8 cellular contexts compared by ENCODE assay signal in genomic region chr11:64801591-64802369, GRCh38. TPM values are rescaled to one million over a fixed set of nuclear protein-coding genes. Genes with fewer than 3 reads are reported as not detected.
DNase-seq lines count a peak whose midpoint lies in the region; ATAC-seq, FAIRE-seq and TF ChIP-seq lines count a peak whose summit lies in the region.

No MANE protein-coding gene starts in this region.

- POLR2A ChIA-PET in A549 (lab: Yijun Ruan, JAX), result interaction anchor here (2.7 kb wide), 1 partner anchor 23 kb away, joined by 11 read pairs; the partner anchor contains the start of gene SF1

- H3K9me3 ChIP-seq in A549, result no peaks in the 10 kb centered on the region
- no peaks in the 10 kb centered on the region for H3K9me3 ChIP-seq in HUES6 (ENCODE audit: control insufficient read depth, insufficient read depth, low read depth, low read length)
- H3K9me3 ChIP-seq in body of pancreas, result no peaks in the 10 kb centered on the region
- no peaks in the 10 kb centered on the region for H3K9me3 ChIP-seq in mucosa of stomach (ENCODE audit: control insufficient read depth, low read length)

- intact Hi-C loops in body of pancreas (cut with DNase I), result no loop called here

- H3K4me2 ChIP-seq in A549, result peak overlapping the region; percentile 73

- 87% methylated on average over 9 of the region's 13 CpGs for WGBS in A549 (ENCODE audit: missing lambda C conversion rate)
- WGBS in body of pancreas, 2 donors, result 59 to 60% methylated on average over 6 to 13 of the region's 13 CpGs

- TF ChIP-seq POLR2A in A549 (IDR thresholded peaks at IDR 0.05; ENCODE audit: low read length) (no peak), body of pancreas (IDR thresholded peaks at IDR 0.05) (no peak)

- no peak for TF ChIP-seq RAD21 in A549 (conservative IDR thresholded peaks at IDR 0.05 in 1 of 2, IDR thresholded peaks at IDR 0.05 in 1 of 2)

- H3K27me3 ChIP-seq in HUES6 (ENCODE audit: control insufficient read depth, insufficient read depth, low read length) (no peaks in the 10 kb centered on the region), body of pancreas (no peaks in the 10 kb centered on the region), mucosa of stomach (ENCODE audit: control insufficient read depth, insufficient read depth, low read length) (no peaks in the 10 kb centered on the region)

- H3K9ac ChIP-seq in HUES6 (ENCODE audit: low read length) (peak overlapping the region; percentile 2), mucosa of stomach (ENCODE audit: low read length) (peak overlapping the region; percentile 28)

- CTCF ChIA-PET in A549 (lab: Yijun Ruan, JAX), result interaction anchor here (1.0 to 7.8 kb wide), 6 partner anchors 8 to 239 kb away, joined by 3 to 79 read pairs (median 3); partner anchors contain the start of genes CDC42BPG and SAC3D1

- no peak for TF ChIP-seq EP300 in A549 (IDR thresholded peaks at IDR 0.05)

- H3K27ac ChIP-seq in A549 (peak overlapping the region in 1 of 2 experiments; percentile 89; a peak in 3 of 6 replicates), HUES6 (ENCODE audit: low read depth, low read length) (no peak overlapping the region), body of pancreas (peak overlapping the region in 3 of 4 donors; percentile 59 to 70 (median 65))

- peaks cover 23% of the 10 kb centered on the region for H3K4me1 ChIP-seq in A549
- peaks cover 6% of the 10 kb centered on the region; the same call in 1 of the 2 replicates for H3K4me1 ChIP-seq in HUES6 (ENCODE audit: control insufficient read depth, insufficient read depth, low read length)
- peaks cover 17% of the 10 kb centered on the region for H3K4me1 ChIP-seq in body of pancreas
- H3K4me1 ChIP-seq in mucosa of stomach (ENCODE audit: control insufficient read depth, insufficient read depth, low read length), result peaks cover 24% of the 10 kb centered on the region

- TF ChIP-seq CTCF in A549 (IDR thresholded peaks at IDR 0.05) (no peak), body of pancreas (IDR thresholded peaks at IDR 0.05) (no peak)

- FAIRE-seq in A549 (lab: Jason Lieb, UNC), result no peak

- H3K4me3 ChIP-seq in A549 (no peak overlapping the region; the same call in 1 of the 3 replicates), HUES6 (ENCODE audit: low read depth, low read length) (no peak overlapping the region), body of pancreas (no peak overlapping the region), mucosa of stomach (ENCODE audit: low read length) (peak overlapping the region; percentile 19)

- no peak for DNase-seq in A549 (ENCODE audit: low read depth in 1 of 2, low spot score in 1 of 2)
- no peak for DNase-seq in body of pancreas
- no peak for DNase-seq in mucosa of gallbladder (ENCODE audit: low spot score)
- DNase-seq in HCEC 1CT, result no peak
- DNase-seq in activated CD4-positive, alpha-beta T cell treated with anti-CD3 and anti-CD28 coated beads for 1 hour, result no peak

- ATAC-seq in A549 (no peak), body of pancreas (no peak), GM21367 (IDR thresholded peaks at IDR 0.05; ENCODE audit: unreplicated experiment) (no peak)

- peaks cover 46% of the 10 kb centered on the region for H3K36me3 ChIP-seq in HUES6 (ENCODE audit: control insufficient read depth, insufficient read depth, low read length)
- no peaks in the 10 kb centered on the region for H3K36me3 ChIP-seq in body of pancreas (replicated peaks in 1 of 2; ENCODE audit: insufficient read depth in 1 of 2, low read depth in 2 of 2)
- peaks cover 13% of the 10 kb centered on the region for H3K36me3 ChIP-seq in mucosa of stomach (ENCODE audit: control insufficient read depth, insufficient read depth, low read length)

TF ChIP-seq in A549, 52 proteins besides CTCF, POLR2A, EP300 and RAD21:
- no peak for TF ChIP-seq GATA3 (IDR thresholded peaks at IDR 0.05; ENCODE audit: borderline replicate concordance)
- TF ChIP-seq CHD4 (IDR thresholded peaks at IDR 0.05; ENCODE audit: borderline replicate concordance), result no peak

RNA-seq across cellular contexts. Expression of gene MAP4K2, which starts 1.2 kb away (rescaled TPM):
- polyA plus RNA-seq in A549 (2011; rRNA removed) (9.4 and 10.2 TPM in 2 replicates), A549 (2017; fragmentation: RNase III; extraction: RNeasy Plus Mini Kit Qiagen cat#74134 plus additional on column Dnase treatment) (8.4 to 10.6 TPM (median 9.9 TPM) in 3 replicates)
- polyA plus RNA-seq in A549 (2012; cell fraction: cytosol; rRNA removed), result 13.1 and 13.5 TPM in 2 replicates
- polyA plus RNA-seq in A549 (2012; cell fraction: nucleus; rRNA removed), result 25.7 and 33.8 TPM in 2 replicates
- 11.3 and 17.7 TPM in 2 replicates for polyA minus RNA-seq in A549 (2011; rRNA and poly(A)+ RNA removed)
- total RNA-seq in body of pancreas (10 to 100 TPM; 10.4 to 18.1 TPM), mucosa of gallbladder (23.1 TPM)

RNA-seq across cellular contexts. Expression of gene MEN1, which starts 8.6 kb away (rescaled TPM):
- polyA plus RNA-seq in A549 (2011; rRNA removed) (17.0 and 18.5 TPM in 2 replicates), A549 (2017; fragmentation: RNase III; extraction: RNeasy Plus Mini Kit Qiagen cat#74134 plus additional on column Dnase treatment) (30.2 to 35.5 TPM (median 34.7 TPM) in 3 replicates)
- polyA plus RNA-seq in A549 (2012; cell fraction: cytosol; rRNA removed), result 50.1 and 64.4 TPM in 2 replicates
- polyA plus RNA-seq in A549 (2012; cell fraction: nucleus; rRNA removed), result 94.3 and 126 TPM in 2 replicates
- polyA minus RNA-seq in A549 (2011; rRNA and poly(A)+ RNA removed), result 13.9 and 14.7 TPM in 2 replicates
- total RNA-seq in body of pancreas (10 to 100 TPM; 18.8 to 18.9 TPM), mucosa of gallbladder (34.8 TPM)

RNA-seq across cellular contexts. Expression of gene SF1, which starts 23.4 kb away (rescaled TPM):
- polyA plus RNA-seq in A549 (2011; rRNA removed) (88.8 and 104 TPM in 2 replicates), A549 (2017; fragmentation: RNase III; extraction: RNeasy Plus Mini Kit Qiagen cat#74134 plus additional on column Dnase treatment) (268 to 341 TPM (median 310 TPM) in 3 replicates)
- polyA plus RNA-seq in A549 (2012; cell fraction: cytosol; rRNA removed), result 88.5 and 106 TPM in 2 replicates
- polyA plus RNA-seq in A549 (2012; cell fraction: nucleus; rRNA removed), result 240 and 241 TPM in 2 replicates
- polyA minus RNA-seq in A549 (2011; rRNA and poly(A)+ RNA removed), result 87.7 and 103 TPM in 2 replicates
- total RNA-seq in body of pancreas (100 to 1,000 TPM; 150 to 470 TPM), mucosa of gallbladder (263 TPM)

RNA-seq across cellular contexts. Expression of gene PYGM, which starts 42.0 kb away (rescaled TPM):
- polyA plus RNA-seq in A549 (2011; rRNA removed), result 0.22 and 0.40 TPM in 2 replicates
- polyA plus RNA-seq in A549 (2012; cell fraction: cytosol; rRNA removed), result 0.26 and 0.32 TPM in 2 replicates
- polyA plus RNA-seq in A549 (2012; cell fraction: nucleus; rRNA removed), result 1.3 TPM in 2 replicates
- polyA plus RNA-seq in A549 (2017; fragmentation: RNase III; extraction: RNeasy Plus Mini Kit Qiagen cat#74134 plus additional on column Dnase treatment), result 0.23 to 0.51 TPM (median 0.39 TPM) in 3 replicates
- 0.41 and 0.58 TPM in 2 replicates for polyA minus RNA-seq in A549 (2011; rRNA and poly(A)+ RNA removed)
- total RNA-seq in body of pancreas, result 1 to 10 TPM in 1 of 2 donors, under 1 TPM in 1; 0.78 to 4.3 TPM
- total RNA-seq in mucosa of gallbladder, result 14.3 TPM

RNA-seq across cellular contexts. Expression of gene CDC42BPG, which starts 42.7 kb away (rescaled TPM):
- polyA plus RNA-seq in A549 (2011; rRNA removed), result 0.35 and 0.50 TPM in 2 replicates
- polyA plus RNA-seq in A549 (2012; cell fraction: cytosol; rRNA removed), result 0.26 and 0.49 TPM in 2 replicates
- 1.3 and 1.8 TPM in 2 replicates for polyA plus RNA-seq in A549 (2012; cell fraction: nucleus; rRNA removed)
- polyA plus RNA-seq in A549 (2017; fragmentation: RNase III; extraction: RNeasy Plus Mini Kit Qiagen cat#74134 plus additional on column Dnase treatment), result 1.0 to 1.1 TPM (median 1.0 TPM) in 3 replicates
- polyA minus RNA-seq in A549 (2011; rRNA and poly(A)+ RNA removed), result 0.45 and 1.0 TPM in 2 replicates
- 10 to 100 TPM; 13.5 to 18.9 TPM for total RNA-seq in body of pancreas
- total RNA-seq in mucosa of gallbladder, result 37.1 TPM
